ENCODE assay signal across 1 cellular context in the genomic region with DNA sequence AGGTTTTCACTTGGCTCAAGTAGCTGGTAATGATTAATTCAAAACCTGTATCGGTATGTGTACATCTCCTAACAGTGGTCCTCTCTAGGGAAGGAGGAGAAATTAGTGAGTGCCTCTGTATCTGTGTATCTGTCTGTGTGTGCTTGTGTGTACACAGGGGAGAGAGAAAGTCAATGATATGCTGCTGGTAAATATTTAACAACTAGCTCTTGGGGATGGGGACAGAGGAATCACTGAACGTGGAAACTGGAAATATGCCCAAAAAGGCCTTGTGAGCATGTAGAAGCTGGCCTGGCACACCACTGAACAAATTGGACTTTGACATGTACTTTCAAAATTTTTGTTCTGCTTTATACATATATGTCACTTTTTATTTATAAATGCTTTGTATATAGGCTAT.
TF ChIP-seq lines count a peak whose summit lies in the region.

No MANE protein-coding gene starts in this region.

TF ChIP-seq in WTC11, 78 proteins besides CTCF, POLR2A, EP300 and RAD21 (continued from another document):
- TF ChIP-seq, protein P1, sequence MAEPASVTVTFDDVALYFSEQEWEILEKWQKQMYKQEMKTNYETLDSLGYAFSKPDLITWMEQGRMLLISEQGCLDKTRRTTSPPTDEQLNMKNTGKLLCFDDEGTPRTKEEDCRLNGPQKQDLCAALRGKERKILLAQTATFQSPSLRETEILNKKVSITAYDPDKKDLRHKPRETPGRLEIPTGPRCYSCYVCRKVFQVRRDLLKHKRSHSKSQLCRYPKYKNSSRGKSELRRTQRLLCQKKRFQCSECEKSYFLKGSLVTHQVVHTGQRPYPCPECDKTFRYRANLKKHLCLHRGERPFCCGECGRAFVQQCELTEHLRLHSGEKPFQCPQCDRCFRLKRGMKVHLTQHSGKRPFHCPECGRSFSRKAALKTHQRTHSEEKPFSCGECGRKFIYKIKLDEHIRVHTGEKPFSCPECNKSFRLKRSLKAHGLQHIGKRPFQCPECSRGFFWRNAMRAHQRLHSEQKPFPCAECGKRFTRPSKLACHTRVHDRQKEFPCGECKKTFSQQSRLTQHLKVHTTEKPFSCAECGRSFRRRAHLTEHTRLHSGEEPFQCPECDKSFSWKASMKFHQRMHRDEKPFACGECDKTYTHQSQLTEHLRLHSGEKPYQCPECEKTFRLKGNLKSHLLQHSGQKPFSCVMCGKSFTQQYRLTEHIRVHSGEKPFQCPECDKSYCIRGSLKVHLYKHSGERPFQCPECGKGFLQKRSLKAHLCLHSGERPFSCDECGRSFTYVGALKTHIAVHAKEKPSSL (CRISPR knock-in tag; conservative IDR thresholded peaks at IDR 0.05), result no peak
- TF ChIP-seq SP1 (CRISPR knock-in tag; conservative IDR thresholded peaks at IDR 0.05), result no peak
